17 cellular contexts compared by ENCODE assay signal in the genomic region with DNA sequence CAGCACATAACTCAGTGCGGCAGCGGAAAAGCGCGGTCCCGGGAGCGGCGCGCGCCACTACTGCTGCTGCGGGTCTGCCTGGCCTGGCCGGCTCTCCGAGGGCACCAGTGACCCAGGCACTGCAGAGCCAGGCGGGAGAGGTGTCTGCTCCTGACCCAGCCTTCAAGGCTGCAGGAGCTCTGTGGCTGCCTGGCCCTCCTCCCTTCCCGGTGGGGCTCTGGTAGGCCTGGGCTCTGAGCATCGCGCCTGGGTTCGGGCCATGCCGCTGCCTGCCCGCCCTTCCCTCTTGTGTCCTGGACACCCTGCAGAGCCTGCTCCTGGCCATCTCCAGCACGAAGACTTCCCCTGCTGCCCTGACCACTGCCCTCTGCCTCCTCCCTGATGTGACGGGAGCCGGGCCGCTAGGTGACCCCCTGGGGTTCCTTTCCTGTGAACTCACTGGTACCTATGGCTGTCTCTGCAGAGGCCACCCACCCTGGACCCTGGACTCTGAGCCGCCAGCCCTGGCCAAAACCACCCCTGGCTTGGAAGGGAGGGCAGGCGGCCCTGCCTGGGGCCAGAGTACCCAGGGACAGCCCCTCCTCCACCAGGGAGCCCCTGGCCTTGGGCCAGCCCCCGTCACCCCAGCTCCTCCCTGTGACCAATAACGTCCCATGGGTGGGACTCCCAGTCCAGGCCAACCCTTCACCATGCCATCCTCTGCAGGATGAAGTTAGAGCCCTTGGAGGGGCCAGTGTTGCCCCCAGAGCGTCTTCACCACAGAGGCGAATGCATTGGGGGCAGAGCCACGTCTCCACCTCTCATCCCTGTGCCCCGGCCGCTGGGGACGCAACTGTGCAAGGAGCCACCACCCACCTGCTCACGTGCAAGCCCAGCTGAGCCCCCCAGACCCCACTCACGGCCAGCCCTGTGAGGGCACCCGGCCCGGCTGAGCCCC. TPM values are rescaled to one million over a fixed set of nuclear protein-coding genes. Genes with fewer than 3 reads are reported as not detected.
DNase-seq lines count a peak whose midpoint lies in the region; TF ChIP-seq lines count a peak whose summit lies in the region.
"Had no signal": no experiment of that assay in that cellular context is flagged by ENCODE, and none has a peak within 500 bp of the region (broad histone marks: within the 10 kb centered on the region; RNA-seq: fewer than 3 reads in every experiment).

No MANE protein-coding gene starts in this region.

- CTCF ChIA-PET in SK-N-SH (lab: Yijun Ruan, JAX), result interaction anchor here (0.6 to 2.2 kb wide), 7 partner anchors 10 to 128 kb away, joined by 3 to 11 read pairs (median 3); no protein-coding TSS in a partner anchor

- no peaks in the 10 kb centered on the region for H4K20me1 ChIP-seq in SK-N-SH (ENCODE audit: insufficient read depth)

- TF ChIP-seq CTCF in SK-N-SH (IDR thresholded peaks at IDR 0.05) (no peak), sigmoid colon (IDR thresholded peaks at IDR 0.05) (no peak), mesothelial cell of epicardium (IDR thresholded peaks at IDR 0.05; ENCODE audit: unreplicated experiment) (no peak)

- H3K27ac ChIP-seq in SK-N-SH (ENCODE audit: low read depth in 2 of 2, low read length in 1 of 2), result peak overlapping the region in 1 of 2 experiments; percentile 99; a peak in 2 of 4 replicates
- no peak overlapping the region for H3K27ac ChIP-seq in iPS-20b (ENCODE audit: low read length)
- peak overlapping the region; percentile 80 to 88 (median 86) for H3K27ac ChIP-seq in sigmoid colon
- H3K27ac ChIP-seq: brain microvascular endothelial cell, SK-N-MC had no signal

- peak; percentile 15; the same call in 1 of the 2 replicates for TF ChIP-seq RAD21 in SK-N-SH (IDR thresholded peaks at IDR 0.05; ENCODE audit: low read length)

- intact Hi-C loops in sigmoid colon (cut with DNase I), result loop anchor here (10.0 kb wide), 1 partner anchor 121 kb away; a partner anchor contains a TSS

- no peak overlapping the region for H3K4me3 ChIP-seq in SK-N-SH (ENCODE audit: low read depth in 2 of 2, low read length in 1 of 2)
- no peak overlapping the region for H3K4me3 ChIP-seq in iPS-20b (ENCODE audit: low read length)
- H3K4me3 ChIP-seq in sigmoid colon, result no peak overlapping the region
- H3K4me3 ChIP-seq: MG63, SK-N-MC had no signal

- H3F3A ChIP-seq in SK-N-SH (replicated peaks; ENCODE audit: insufficient read depth), result peaks cover 9% of the 10 kb centered on the region

- H3K27me3 Mint-ChIP-seq in mesothelial cell of epicardium (ENCODE audit: low read depth), result no peaks in the 10 kb centered on the region

- H2AFZ ChIP-seq in SK-N-SH (ENCODE audit: low read depth), result no peak overlapping the region

- no peak for TF ChIP-seq POLR2A in sigmoid colon (IDR thresholded peaks at IDR 0.05)

- H3K4me1 ChIP-seq in SK-N-SH (ENCODE audit: control insufficient read depth in 1 of 2, insufficient read depth in 2 of 2, low read depth in 1 of 2, low read length in 1 of 2) (peaks cover 16 to 67% of the 10 kb centered on the region in 2 experiments; a peak in 3 of 4 replicates), iPS-20b (ENCODE audit: insufficient read depth, low read length) (peaks cover 14% of the 10 kb centered on the region), sigmoid colon (peaks cover 3 to 45% (median 36%) of the 10 kb centered on the region in 4 donors)

- 89% methylated on average over 15 of the region's 37 CpGs for WGBS in SK-N-SH (ENCODE audit: low lambda C conversion rate)
- 83 to 86% methylated on average over 37 of the region's 37 CpGs for WGBS in sigmoid colon, 2 donors

- DNase-seq in ELF-1 (ENCODE audit: low read depth, low spot score) (peak; percentile 69), SK-N-SH (peak; percentile 72), sigmoid colon (no peak), activated gamma-delta T cell (lab: John Stamatoyannopoulos, UW) (no peak), mesothelial cell of epicardium (ENCODE audit: low spot score in 2 of 2, unreplicated experiment in 2 of 2) (no peak), COLO829 (ENCODE audit: low spot score) (no peak)
- no peak for DNase-seq in stimulated activated CD8-positive, alpha-beta memory T cell treated with anti-CD3 and anti-CD28 coated beads, Interleukin-4, amount 100 ng/mL, for 48 hours
- DNase-seq: activated gamma-delta T cell treated with Interleukin-2 at 50 U/mL for 16 hours; brain microvascular endothelial cell; DMS153; effector CD8-positive, alpha-beta T cell; MG63; NCI-H2107; NK-92 treated with Interleukin-12 subunit alpha and Interleukin-12 subunit beta, amount 100 ng/mL, for 24 hours had no signal

- peaks cover 39% of the 10 kb centered on the region for H3K4me1 Mint-ChIP-seq in mesothelial cell of epicardium

- H3K4me2 ChIP-seq in SK-N-SH, result no peak overlapping the region

- H3K9me2 ChIP-seq in SK-N-SH, result no peaks in the 10 kb centered on the region

- POLR2A ChIA-PET in SK-N-SH (lab: Yijun Ruan, JAX), result interaction anchor here (2.0 kb wide), 1 partner anchor 123 kb away, joined by 5 read pairs; no protein-coding TSS in a partner anchor

- TF ChIP-seq EP300 in SK-N-SH (IDR thresholded peaks at IDR 0.05; ENCODE audit: borderline replicate concordance in 1 of 2, low read depth in 1 of 2, low read length in 1 of 2) (no peak), sigmoid colon (IDR thresholded peaks at IDR 0.05) (no peak)

- no peak overlapping the region for H3K27ac Mint-ChIP-seq in mesothelial cell of epicardium

- H3K9me3 Mint-ChIP-seq in mesothelial cell of epicardium, result no peaks in the 10 kb centered on the region

- no peaks in the 10 kb centered on the region for H3K9me3 ChIP-seq in SK-N-SH
- no peaks in the 10 kb centered on the region for H3K9me3 ChIP-seq in iPS-20b (ENCODE audit: insufficient read depth, low read depth, low read length)
- no peaks in the 10 kb centered on the region for H3K9me3 ChIP-seq in sigmoid colon
- H3K9me3 ChIP-seq: MG63, suprapubic skin had no signal

- H3K27me3 ChIP-seq in SK-N-SH (ENCODE audit: insufficient read depth) (no peaks in the 10 kb centered on the region), iPS-20b (ENCODE audit: insufficient read depth, low read length) (no peaks in the 10 kb centered on the region; the same call in 1 of the 2 replicates), sigmoid colon (peaks cover 4 to 13% (median 12%) of the 10 kb centered on the region in 3 donors)
- H3K27me3 ChIP-seq: MG63 had no signal

- H3K36me3 ChIP-seq in SK-N-SH (replicated peaks in 1 of 2; ENCODE audit: control insufficient read depth in 1 of 2, insufficient read depth in 2 of 2, low read length in 1 of 2) (no peaks in the 10 kb centered on the region), iPS-20b (ENCODE audit: insufficient read depth, low read depth, low read length) (no peaks in the 10 kb centered on the region), sigmoid colon (no peaks in the 10 kb centered on the region)
- H3K36me3 ChIP-seq: brain microvascular endothelial cell, MG63, suprapubic skin had no signal

- H3K4me3 Mint-ChIP-seq in mesothelial cell of epicardium, result no peak overlapping the region

- H3K9ac ChIP-seq in SK-N-SH, result no peak overlapping the region
- peak overlapping the region; percentile 57; the same call in 1 of the 2 replicates for H3K9ac ChIP-seq in iPS-20b (ENCODE audit: low read depth, low read length)

- no peaks in the 10 kb centered on the region for H3K79me2 ChIP-seq in SK-N-SH (ENCODE audit: insufficient read depth)

- H3K36me3 Mint-ChIP-seq in mesothelial cell of epicardium, result no peaks in the 10 kb centered on the region

TF ChIP-seq in SK-N-SH, 30 proteins besides CTCF, POLR2A, EP300 and RAD21:
- TF ChIP-seq FOSL2 (IDR thresholded peaks at IDR 0.05; ENCODE audit: borderline replicate concordance, low read depth) (no peak), RXRA (IDR thresholded peaks at IDR 0.05; ENCODE audit: borderline replicate concordance, low read depth) (no peak), GATA2 (CRISPR knock-in tag; IDR thresholded peaks at IDR 0.05) (no peak), ELF1 (IDR thresholded peaks at IDR 0.05) (no peak), NRF1 (IDR thresholded peaks at IDR 0.05; ENCODE audit: low read depth, low read length) (no peak)
- TF ChIP-seq, protein P1, sequence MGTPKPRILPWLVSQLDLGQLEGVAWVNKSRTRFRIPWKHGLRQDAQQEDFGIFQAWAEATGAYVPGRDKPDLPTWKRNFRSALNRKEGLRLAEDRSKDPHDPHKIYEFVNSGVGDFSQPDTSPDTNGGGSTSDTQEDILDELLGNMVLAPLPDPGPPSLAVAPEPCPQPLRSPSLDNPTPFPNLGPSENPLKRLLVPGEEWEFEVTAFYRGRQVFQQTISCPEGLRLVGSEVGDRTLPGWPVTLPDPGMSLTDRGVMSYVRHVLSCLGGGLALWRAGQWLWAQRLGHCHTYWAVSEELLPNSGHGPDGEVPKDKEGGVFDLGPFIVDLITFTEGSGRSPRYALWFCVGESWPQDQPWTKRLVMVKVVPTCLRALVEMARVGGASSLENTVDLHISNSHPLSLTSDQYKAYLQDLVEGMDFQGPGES (IDR thresholded peaks at IDR 0.05; ENCODE audit: low read depth, low read length), result no peak
- TF ChIP-seq, protein P2, sequence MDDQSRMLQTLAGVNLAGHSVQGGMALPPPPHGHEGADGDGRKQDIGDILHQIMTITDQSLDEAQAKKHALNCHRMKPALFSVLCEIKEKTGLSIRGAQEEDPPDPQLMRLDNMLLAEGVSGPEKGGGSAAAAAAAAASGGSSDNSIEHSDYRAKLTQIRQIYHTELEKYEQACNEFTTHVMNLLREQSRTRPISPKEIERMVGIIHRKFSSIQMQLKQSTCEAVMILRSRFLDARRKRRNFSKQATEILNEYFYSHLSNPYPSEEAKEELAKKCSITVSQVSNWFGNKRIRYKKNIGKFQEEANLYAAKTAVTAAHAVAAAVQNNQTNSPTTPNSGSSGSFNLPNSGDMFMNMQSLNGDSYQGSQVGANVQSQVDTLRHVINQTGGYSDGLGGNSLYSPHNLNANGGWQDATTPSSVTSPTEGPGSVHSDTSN (IDR thresholded peaks at IDR 0.05), result no peak

RNA-seq across cellular contexts. Expression of a gene that starts 32.9 kb away (rescaled TPM):
- 67.7 and 69.3 TPM in 2 replicates for polyA plus RNA-seq in SK-N-SH (2012; rRNA removed)
- polyA plus RNA-seq in SK-N-SH (2012; cell fraction: cytosol; rRNA removed), result 54.5 and 61.1 TPM in 2 replicates
- polyA plus RNA-seq in SK-N-SH (2012; cell fraction: nucleus; rRNA removed), result 115 and 123 TPM in 2 replicates
- total RNA-seq in sigmoid colon, result 10 to 100 TPM; 57.4 to 80.9 (median 67.3) TPM
- 10 to 100 TPM; 60.8 to 76.3 (median 71.8) TPM for polyA plus RNA-seq in sigmoid colon
- total RNA-seq in mesothelial cell of epicardium, result 31.7 to 33.8 TPM (median 32.0 TPM) in 3 replicates

Comparison
In these comparisons a context has a peak if more than half of its experiments do, and no peak if none do; other contexts are left out.
1. DNase-seq: peak in ELF-1 (single experiment) and SK-N-SH (single experiment); none in sigmoid colon (single experiment), activated gamma-delta T cell (single experiment), stimulated activated CD8-positive, alpha-beta memory T cell treated with anti-CD3 and anti-CD28 coated beads, Interleukin-4, amount 100 ng/mL, for 48 hours (single experiment), mesothelial cell of epicardium (0 of 2) and COLO829 (single experiment).